2 cellular contexts compared by ENCODE assay signal in genomic region chr3:33459577-33459976, GRCh38. TPM values are rescaled to one million over a fixed set of nuclear protein-coding genes. Genes with fewer than 3 reads are reported as not detected.
DNase-seq lines count a peak whose midpoint lies in the region; ATAC-seq, FAIRE-seq and TF ChIP-seq lines count a peak whose summit lies in the region.
"Not testable (repeated sequence)": the region's sequence is repeated elsewhere in the genome, so short reads cannot be mapped to it uniquely, and the experiment has no call there.

No MANE protein-coding gene starts in this region.

- H4K20me1 ChIP-seq in K562 (replicated peaks; ENCODE audit: control insufficient read depth, insufficient read depth, low read length), result not testable (repeated sequence)

- TF ChIP-seq CTCF in HEK293 (tag by site-specific recombination; IDR thresholded peaks at IDR 0.05); K562 (IDR thresholded peaks at IDR 0.05 in 2 of 3, conservative IDR thresholded peaks at IDR 0.05 in 1 of 3; ENCODE audit: insufficient read depth in 2 of 3, low read depth in 1 of 3, low read length in 3 of 3): not testable (repeated sequence)

- ATAC-seq in K562, result not testable (repeated sequence)

- not testable (repeated sequence) for H2AFZ ChIP-seq in K562 (ENCODE audit: low read depth, low read length)

- H3K9ac ChIP-seq in K562 (ENCODE audit: insufficient read depth in 1 of 2, low read depth in 2 of 2, low read length in 2 of 2), result not testable (repeated sequence)

- H3K79me2 ChIP-seq in K562 (ENCODE audit: control insufficient read depth, insufficient read depth, low read length), result not testable (repeated sequence)

- H3K9me3 ChIP-seq in HEK293 (ENCODE audit: control insufficient read depth, insufficient read depth, low read depth, low read length); K562 (replicated peaks; ENCODE audit: control insufficient read depth, insufficient read depth, low read depth, low read length): not testable (repeated sequence)

- H3K9me1 ChIP-seq in K562 (ENCODE audit: control insufficient read depth, insufficient read depth, low read length), result not testable (repeated sequence)

- intact Hi-C loops in K562 (cut with micrococcal nuclease), result not testable (repeated sequence)

- not testable (repeated sequence) for BruUV-seq in K562 (replicated peaks; lab: Mats Ljungman, UMichigan)

- not testable (repeated sequence) for TF ChIP-seq RAD21 in K562 (CRISPR knock-in tag; conservative IDR thresholded peaks at IDR 0.05 in 1 of 2, IDR thresholded peaks at IDR 0.05 in 1 of 2)

- CTCF ChIA-PET in HEK293 (lab: Yijun Ruan, JAX); K562 (lab: Yijun Ruan, JAX; ENCODE audit: low intra/inter-chr PET ratio): not testable (repeated sequence)

- in situ Hi-C loops in K562 (cut with MboI), result not testable (repeated sequence)

- not testable (repeated sequence) for FAIRE-seq in K562 (lab: Jason Lieb, UNC)

- TF ChIP-seq POLR2A in K562 (conservative IDR thresholded peaks at IDR 0.05), result not testable (repeated sequence)

- WGBS in K562 (ENCODE audit: insufficient coverage, low coverage, missing lambda C conversion rate), result 31% methylated on average over 3 of the region's 4 CpGs

- not testable (repeated sequence) for H3K36me3 ChIP-seq in HEK293 (ENCODE audit: control insufficient read depth in 2 of 2, insufficient read depth in 1 of 2, low read length in 2 of 2); K562 (ENCODE audit: control insufficient read depth, insufficient read depth, low read length)

- not testable (repeated sequence) for TF ChIP-seq EP300 in K562 (IDR thresholded peaks at IDR 0.05; ENCODE audit: low read length)

- POLR2A ChIA-PET in HEK293 (lab: Yijun Ruan, JAX), result not testable (repeated sequence)
- POLR2A ChIA-PET in K562 (lab: Yijun Ruan, JAX), result interaction anchor here (0.6 to 0.9 kb wide), 2 partner anchors 12 to 19 kb away, joined by 3 read pairs; no protein-coding TSS in a partner anchor

- not testable (repeated sequence) for DNase-seq in K562 (ENCODE audit: extremely low read depth in 1 of 4, low spot score in 3 of 4)

- not testable (repeated sequence) for H3K27ac ChIP-seq in HEK293 (ENCODE audit: extremely low read depth, low read depth, low read length); K562 (ENCODE audit: extremely low read depth, low read depth, low read length)

- not testable (repeated sequence) for H3K27me3 ChIP-seq in K562 (ENCODE audit: control insufficient read depth in 2 of 2, insufficient read depth in 2 of 2, low read length in 2 of 2)

- H3K4me3 ChIP-seq in HEK293 (ENCODE audit: low read depth, low read length); K562: not testable (repeated sequence)

- not testable (repeated sequence) for H3K4me2 ChIP-seq in K562 (ENCODE audit: insufficient read depth, low read length)

- not testable (repeated sequence) for H3K4me1 ChIP-seq in HEK293 (ENCODE audit: control insufficient read depth, insufficient read depth, low read length); K562 (replicated peaks in 1 of 2; ENCODE audit: control insufficient read depth in 2 of 2, insufficient read depth in 2 of 2, low read length in 2 of 2)

TF ChIP-seq in HEK293, 187 proteins besides CTCF, POLR2A, EP300 and RAD21:
- TF ChIP-seq SETDB1 (IDR thresholded peaks at IDR 0.05; ENCODE audit: insufficient read length, low read length) (peak; percentile 49), ZNF280D (tag by site-specific recombination; IDR thresholded peaks at IDR 0.05) (0 out of 2 replicates have a peak, but pooled peaks have one; percentile 73)

TF ChIP-seq in K562, 482 proteins besides CTCF, POLR2A, EP300 and RAD21:
- TF ChIP-seq TRIM28 (IDR thresholded peaks at IDR 0.05) (peak; percentile 96), RBM25 (IDR thresholded peaks at IDR 0.05; ENCODE audit: low read depth, low read length, severe bottlenecking) (peak; percentile 72), ZNF316 (IDR thresholded peaks at IDR 0.05) (peak; percentile 55), ZNF280A (IDR thresholded peaks at IDR 0.05; ENCODE audit: low read depth, partially characterized antibody) (peak; percentile 79), CBX3 (IDR thresholded peaks at IDR 0.05; ENCODE audit: borderline replicate concordance in 1 of 2, low read length in 2 of 2) (peak in 1 of 2 experiments; percentile 84; a peak in 2 of 3 replicates), HLTF (IDR thresholded peaks at IDR 0.05) (peak; percentile 88), TRIM24 (IDR thresholded peaks at IDR 0.05) (peak; percentile 26 to 57; a peak in 1 of 4 replicates), ARNT (IDR thresholded peaks at IDR 0.05) (peak in 1 of 2 experiments; percentile 39; a peak in 1 of 4 replicates)

RNA-seq across cellular contexts. Expression of gene UBP1, which starts 19.4 kb away (rescaled TPM):
- total RNA-seq in K562 (2011; cell fraction: chromatin; rRNA removed; ENCODE audit: low replicate concordance), result 238 and 355 TPM in 2 replicates
- total RNA-seq in K562 (2011; cell fraction: nucleolus; rRNA removed), result 95.6 and 112 TPM in 2 replicates
- total RNA-seq in K562 (2011; cell fraction: nucleoplasm; rRNA removed), result 131 and 137 TPM in 2 replicates
- total RNA-seq in K562 (2014; rRNA removed), result 46.6 and 56.7 TPM in 2 replicates
- 64.0 and 66.0 TPM in 2 replicates for total RNA-seq in K562 (2014; rRNA removed; fragmentation: Illumina TruSeq; extraction: Trizol)
- 78.5 and 85.2 TPM in 2 replicates for total RNA-seq in K562 (2015; rRNA removed; fragmentation: Illumina TruSeq; extraction: Trizol)
- total RNA-seq in K562 (2021), result 79.6 and 81.0 TPM in 2 replicates
- 111 and 139 TPM in 2 replicates for polyA plus RNA-seq in K562 (2011; rRNA removed)
- polyA plus RNA-seq in K562 (2011; cell fraction: cytosol; rRNA removed), result 33.3 and 46.7 TPM in 2 replicates
- 222 and 235 TPM in 2 replicates for polyA plus RNA-seq in K562 (2011; cell fraction: nucleus; rRNA removed)
- polyA plus RNA-seq in K562 (2012), result 42.8 and 72.4 TPM in 2 replicates
- 117 and 143 TPM in 2 replicates for polyA plus RNA-seq in K562 (2014; fragmentation: Illumina TruSeq; extraction: Trizol)
- 10 to 100 TPM; 13.6 to 17.4 TPM for polyA plus RNA-seq in K562 (2014; fragmentation: Nextera tagmentation; extraction: Ambion mirVana)
- 87.5 and 109 TPM in 2 replicates for polyA plus RNA-seq in K562 (2014; rRNA removed)
- 143 and 157 TPM in 2 replicates for polyA minus RNA-seq in K562 (2011; rRNA and poly(A)+ RNA removed)
- polyA minus RNA-seq in K562 (2011; cell fraction: cytosol; rRNA and poly(A)+ RNA removed), result 43.0 and 60.2 TPM in 2 replicates
- polyA minus RNA-seq in K562 (2011; cell fraction: nucleus; rRNA and poly(A)+ RNA removed), result 75.7 and 104 TPM in 2 replicates
